1 cellular context compared by ENCODE assay signal in genomic region chr17:64713786-64714185, GRCh38.
TF ChIP-seq lines count a peak whose summit lies in the region.

No MANE protein-coding gene starts in this region.

TF ChIP-seq in HepG2, 621 proteins besides CTCF, POLR2A, EP300 and RAD21:
- TF ChIP-seq HMGXB4 (CRISPR knock-in tag; IDR thresholded peaks at IDR 0.05; ENCODE audit: borderline replicate concordance in 1 of 2, low read depth in 1 of 2), result 0 out of 4 replicates have a peak, but pooled peaks of 1 of the 2 experiments have one; percentile 18
